Comparison of ENCODE assay signal across 9 cellular contexts in genomic region chr18:79575891-79576685, GRCh38.
A peak's percentile ranks its signal among the peaks of the same experiment; 100 is the strongest.
DNase-seq lines count a peak whose midpoint lies in the region; ATAC-seq, FAIRE-seq and TF ChIP-seq lines count a peak whose summit lies in the region.
"Had no signal": no experiment of that assay in that cellular context is flagged by ENCODE, and none has a peak within 500 bp of the region (broad histone marks: within the 10 kb centered on the region; RNA-seq: fewer than 3 reads in every experiment).

No MANE protein-coding gene starts in this region.

- H3K36me3 ChIP-seq in bronchial epithelial cell (ENCODE audit: control insufficient read depth, insufficient read depth, low read length): no peaks in the 10 kb centered on the region

- FAIRE-seq in bronchial epithelial cell (lab: Jason Lieb, UNC): no peak

- H3K27me3 ChIP-seq in AG04450 (ENCODE audit: control insufficient read depth, insufficient read depth, low read length): no peaks in the 10 kb centered on the region
- H3K27me3 ChIP-seq in bronchial epithelial cell (ENCODE audit: control insufficient read depth, insufficient read depth, low read length): no peaks in the 10 kb centered on the region

- ATAC-seq in left lobe of liver (no peak), GM18502 (IDR thresholded peaks at IDR 0.05; ENCODE audit: poor library complexity, unreplicated experiment) (no peak), HG02852 (IDR thresholded peaks at IDR 0.05; ENCODE audit: unreplicated experiment) (no peak), HG03045 (IDR thresholded peaks at IDR 0.05; ENCODE audit: unreplicated experiment) (no peak), GM21619 (IDR thresholded peaks at IDR 0.05; ENCODE audit: unreplicated experiment) (no peak)

- H3K4me3 ChIP-seq in AG04450 (ENCODE audit: low read depth, low read length) (no peak overlapping the region), LNCaP clone FGC (ENCODE audit: low read depth, low read length) (no peak overlapping the region), bronchial epithelial cell (ENCODE audit: low read depth, low read length) (no peak overlapping the region)

- DNase-seq in AG04450 (ENCODE audit: low read depth, low spot score): peak; percentile 77
- peak; percentile 61 for DNase-seq in LNCaP clone FGC (ENCODE audit: low read depth)
- peak; percentile 57 for DNase-seq in bronchial epithelial cell (ENCODE audit: low read depth)
- DNase-seq in left lobe of liver (ENCODE audit: low spot score): peak; percentile 37
- DNase-seq: Caco-2 had no signal

- POLR2A ChIA-PET in AG04450 (lab: Yijun Ruan, JAX): interaction anchor here (0.9 kb wide), 1 partner anchor 8 kb away, joined by 5 read pairs; no protein-coding TSS in a partner anchor

- TF ChIP-seq CTCF in AG04450 (IDR thresholded peaks at IDR 0.05; ENCODE audit: low read depth, low read length): peak; percentile 33
- no peak for TF ChIP-seq CTCF in LNCaP clone FGC (IDR thresholded peaks at IDR 0.05; ENCODE audit: control insufficient read depth, extremely low read depth, insufficient read depth)
- TF ChIP-seq CTCF in bronchial epithelial cell (IDR thresholded peaks at IDR 0.05; ENCODE audit: insufficient read depth, low read length, severe bottlenecking): peak; percentile 14

- H3K9me3 ChIP-seq in AG04450 (ENCODE audit: control insufficient read depth, insufficient read depth, low read length): peaks cover 58% of the 10 kb centered on the region
- H3K9me3 ChIP-seq: Caco-2 had no signal

- peak overlapping the region; percentile 82 for H3K27ac ChIP-seq in AG04450 (ENCODE audit: low read depth, low read length)

- CTCF ChIA-PET in AG04450 (lab: Charles Lee): interaction anchor here (1.1 kb wide), 1 partner anchor 195 kb away, joined by 3 read pairs; no protein-coding TSS in a partner anchor
